1 cellular context compared by ENCODE assay signal in genomic region chr13:43880451-43880850, GRCh38.
TF ChIP-seq lines count a peak whose summit lies in the region.

No MANE protein-coding gene starts in this region.

TF ChIP-seq in H1, 55 proteins besides CTCF, POLR2A, EP300 and RAD21:
- TF ChIP-seq BACH1 (IDR thresholded peaks at IDR 0.05; ENCODE audit: low read length) (no peak), CBX5 (IDR thresholded peaks at IDR 0.05; ENCODE audit: low read depth, low read length) (no peak), RFX5 (IDR thresholded peaks at IDR 0.05; ENCODE audit: borderline replicate concordance, low read depth, low read length) (no peak), NRF1 (IDR thresholded peaks at IDR 0.05; ENCODE audit: low read depth, low read length) (no peak), PHF8 (conservative IDR thresholded peaks at IDR 0.05; ENCODE audit: low read depth, low read length) (no peak), BRCA1 (IDR thresholded peaks at IDR 0.05; ENCODE audit: low read depth, low read length) (no peak), SUZ12 (IDR thresholded peaks at IDR 0.05; ENCODE audit: low read length) (no peak), SP1 (IDR thresholded peaks at IDR 0.05; ENCODE audit: low read depth, low read length) (no peak), ATF3 (IDR thresholded peaks at IDR 0.05; ENCODE audit: insufficient read depth, low read depth, low read length) (no peak), CHD1 (IDR thresholded peaks at IDR 0.05; ENCODE audit: low read depth, low read length) (no peak), SIRT6 (IDR thresholded peaks at IDR 0.05; ENCODE audit: low read length) (no peak), KDM4A (IDR thresholded peaks at IDR 0.05; ENCODE audit: low read depth, low read length, severe bottlenecking) (no peak), RXRA (IDR thresholded peaks at IDR 0.05; ENCODE audit: insufficient read depth, low read depth, low read length) (no peak)
